ENCODE assay signal across 8 cellular contexts in genomic region chr5:94793816-94794198, GRCh38.
A peak's percentile ranks its signal among the peaks of the same experiment; 100 is the strongest.
DNase-seq lines count a peak whose midpoint lies in the region; ATAC-seq and TF ChIP-seq lines count a peak whose summit lies in the region.

No MANE protein-coding gene starts in this region.

- peak overlapping the region; percentile 99 for H3K27ac ChIP-seq in ACC112 (ENCODE audit: low read depth, low read length)
- H3K27ac ChIP-seq in transverse colon: peak overlapping the region in 2 of 4 donors; percentile 30 to 31
- no peak overlapping the region for H3K27ac ChIP-seq in left ventricle myocardium inferior (replicated peaks)

- TF ChIP-seq EP300 in transverse colon (IDR thresholded peaks at IDR 0.05; ENCODE audit: low read depth): no peak

- CTCF ChIA-PET in activated CD8-positive, alpha-beta T cell treated with anti-CD3 and anti-CD28 coated beads for 36 hours (lab: Charles Lee): interaction anchor here (1.0 to 1.8 kb wide), 4 partner anchors 18 to 270 kb away, joined by 3 to 6 read pairs (median 3); no protein-coding TSS in a partner anchor

- peaks cover 40% of the 10 kb centered on the region for H3K4me1 Mint-ChIP-seq in activated CD8-positive, alpha-beta T cell treated with anti-CD3 and anti-CD28 coated beads for 36 hours (ENCODE audit: low read depth)

- TF ChIP-seq POLR2A in transverse colon (IDR thresholded peaks at IDR 0.05): no peak

- TF ChIP-seq CTCF in activated CD8-positive, alpha-beta T cell treated with anti-CD3 and anti-CD28 coated beads for 36 hours (IDR thresholded peaks at IDR 0.05): no peak
- TF ChIP-seq CTCF in transverse colon (IDR thresholded peaks at IDR 0.05): no peak
- TF ChIP-seq CTCF in left ventricle myocardium inferior (IDR thresholded peaks at IDR 0.05; ENCODE audit: borderline replicate concordance): no peak

- H3K9me3 Mint-ChIP-seq in activated CD8-positive, alpha-beta T cell treated with anti-CD3 and anti-CD28 coated beads for 36 hours: no peaks in the 10 kb centered on the region

- DNase-seq in activated CD8-positive, alpha-beta T cell treated with anti-CD3 and anti-CD28 coated beads for 36 hours: no peak
- DNase-seq in stimulated activated naive CD8-positive, alpha-beta T cell treated with anti-CD3 and anti-CD28 coated beads, Interleukin-15, Interleukin-2, amounts not matched to agents 100 U/mL and 50 U/mL, for 24 hours: no peak
- DNase-seq in transverse colon (no peak), Right ventricle myocardium inferior (ENCODE audit: missing footprints) (no peak), left ventricle myocardium inferior (no peak)

- intact Hi-C loops in activated CD8-positive, alpha-beta T cell treated with anti-CD3 and anti-CD28 coated beads for 36 hours (cut with micrococcal nuclease): no loop called here
- intact Hi-C loops in transverse colon (cut with DNase I; ENCODE audit: low total_unique reads): no loop called here
- intact Hi-C loops in Right ventricle myocardium inferior (cut with DNase I): no loop called here
- intact Hi-C loops in left ventricle myocardium inferior (cut with micrococcal nuclease): no loop called here

- H3K27me3 ChIP-seq in ACC112 (ENCODE audit: insufficient read depth, low read length) (no peaks in the 10 kb centered on the region), transverse colon (no peaks in the 10 kb centered on the region), left ventricle myocardium inferior (ENCODE audit: low read depth) (no peaks in the 10 kb centered on the region)

- no peaks in the 10 kb centered on the region for H3K27me3 Mint-ChIP-seq in activated CD8-positive, alpha-beta T cell treated with anti-CD3 and anti-CD28 coated beads for 36 hours

- H3K4me1 ChIP-seq in ACC112 (ENCODE audit: control insufficient read depth, insufficient read depth, low read length, unreplicated experiment) (peaks cover 26% of the 10 kb centered on the region), transverse colon (peaks cover 0 to 4% (median 0%) of the 10 kb centered on the region in 4 donors), left ventricle myocardium inferior (no peaks in the 10 kb centered on the region)

- H3K79me2 ChIP-seq in ACC112 (ENCODE audit: control insufficient read depth, insufficient read depth, low read length, unreplicated experiment): no peaks in the 10 kb centered on the region

- in situ Hi-C loops in transverse colon (cut with MboI; ENCODE audit: low pct_ligation_motif_present in 1 of 4, low pct_unique_long_range_greater_than_20kb in 1 of 4, low sequenced_read_pairs in 3 of 4): no loop called here

- peak overlapping the region; percentile 49 for H2AFZ ChIP-seq in ACC112 (ENCODE audit: low read length, unreplicated experiment)

- H3K36me3 Mint-ChIP-seq in activated CD8-positive, alpha-beta T cell treated with anti-CD3 and anti-CD28 coated beads for 36 hours (ENCODE audit: low read depth): no peaks in the 10 kb centered on the region

- POLR2A ChIA-PET in activated CD8-positive, alpha-beta T cell treated with anti-CD3 and anti-CD28 coated beads for 36 hours (lab: Charles Lee): interaction anchor here (0.7 to 1.2 kb wide), 2 partner anchors 12 to 92 kb away, joined by 3 read pairs; no protein-coding TSS in a partner anchor

- H3K9me3 ChIP-seq in transverse colon (no peaks in the 10 kb centered on the region), left ventricle myocardium inferior (replicated peaks) (no peaks in the 10 kb centered on the region)

- no peaks in the 10 kb centered on the region for H3K36me3 ChIP-seq in ACC112 (ENCODE audit: insufficient read depth, low read length)
- H3K36me3 ChIP-seq in transverse colon: no peaks in the 10 kb centered on the region
- no peaks in the 10 kb centered on the region for H3K36me3 ChIP-seq in left ventricle myocardium inferior

- H3K4me3 Mint-ChIP-seq in activated CD8-positive, alpha-beta T cell treated with anti-CD3 and anti-CD28 coated beads for 36 hours: peak overlapping the region; percentile 47

- H3K4me3 ChIP-seq in ACC112 (ENCODE audit: low read depth, low read length) (peak overlapping the region; percentile 49), transverse colon (no peak overlapping the region), left ventricle myocardium inferior (no peak overlapping the region)

- peak overlapping the region; percentile 86 for H3K27ac Mint-ChIP-seq in activated CD8-positive, alpha-beta T cell treated with anti-CD3 and anti-CD28 coated beads for 36 hours

- peak; percentile 51 for ATAC-seq in GM18907 (IDR thresholded peaks at IDR 0.05; ENCODE audit: unreplicated experiment)
- ATAC-seq in HG03097 (IDR thresholded peaks at IDR 0.05; ENCODE audit: low FRiP score, unreplicated experiment): peak; percentile 31
- peak; percentile 74 for ATAC-seq in activated CD8-positive, alpha-beta T cell treated with anti-CD3 and anti-CD28 coated beads for 36 hours
- ATAC-seq in stimulated activated naive CD8-positive, alpha-beta T cell treated with anti-CD3 and anti-CD28 coated beads, Interleukin-15, Interleukin-2, amounts not matched to agents 100 U/mL and 50 U/mL, for 24 hours: peak; percentile 77
- ATAC-seq in Right ventricle myocardium inferior: no peak
